Comparison of ENCODE assay signal across 1 cellular context in the genomic region with DNA sequence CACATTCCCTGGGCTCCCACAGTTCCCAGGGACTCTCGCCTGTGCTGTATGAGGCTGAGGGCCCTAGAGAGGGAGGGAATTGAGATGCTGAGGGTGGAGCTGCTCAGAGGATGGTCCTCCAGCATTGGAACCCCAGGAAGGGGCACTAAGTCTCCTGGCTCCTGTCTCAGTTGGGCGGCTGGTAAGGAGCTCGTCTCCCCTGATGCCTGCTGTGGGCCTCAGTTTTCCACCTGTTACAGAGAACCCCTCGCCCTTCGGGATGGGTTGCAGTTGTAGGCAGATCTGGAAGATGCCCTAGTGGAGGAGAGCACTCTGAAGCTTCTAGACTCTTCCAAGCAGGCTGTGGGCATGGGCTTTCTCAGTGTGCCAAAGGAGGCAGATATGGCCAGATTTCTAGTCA.
TF ChIP-seq lines count a peak whose summit lies in the region.

No MANE protein-coding gene starts in this region.

TF ChIP-seq in IMR-90, 13 proteins besides CTCF, POLR2A, EP300 and RAD21:
- TF ChIP-seq NFE2L2 (IDR thresholded peaks at IDR 0.05; ENCODE audit: low read depth, low read length) (no peak), CEBPB (IDR thresholded peaks at IDR 0.05; ENCODE audit: low read depth, low read length) (no peak), SMC3 (IDR thresholded peaks at IDR 0.05; ENCODE audit: low read depth, low read length) (no peak), RCOR1 (IDR thresholded peaks at IDR 0.05; ENCODE audit: insufficient replicate concordance, low read length) (no peak), RFX5 (IDR thresholded peaks at IDR 0.05; ENCODE audit: low read depth, low read length) (no peak), FOS (IDR thresholded peaks at IDR 0.05; ENCODE audit: low read depth, low read length) (no peak)
- TF ChIP-seq, protein P1, sequence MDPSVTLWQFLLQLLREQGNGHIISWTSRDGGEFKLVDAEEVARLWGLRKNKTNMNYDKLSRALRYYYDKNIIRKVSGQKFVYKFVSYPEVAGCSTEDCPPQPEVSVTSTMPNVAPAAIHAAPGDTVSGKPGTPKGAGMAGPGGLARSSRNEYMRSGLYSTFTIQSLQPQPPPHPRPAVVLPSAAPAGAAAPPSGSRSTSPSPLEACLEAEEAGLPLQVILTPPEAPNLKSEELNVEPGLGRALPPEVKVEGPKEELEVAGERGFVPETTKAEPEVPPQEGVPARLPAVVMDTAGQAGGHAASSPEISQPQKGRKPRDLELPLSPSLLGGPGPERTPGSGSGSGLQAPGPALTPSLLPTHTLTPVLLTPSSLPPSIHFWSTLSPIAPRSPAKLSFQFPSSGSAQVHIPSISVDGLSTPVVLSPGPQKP (IDR thresholded peaks at IDR 0.05; ENCODE audit: borderline replicate concordance, low read depth, low read length): no peak
